ENCODE assay signal across 1 cellular context in the genomic region with DNA sequence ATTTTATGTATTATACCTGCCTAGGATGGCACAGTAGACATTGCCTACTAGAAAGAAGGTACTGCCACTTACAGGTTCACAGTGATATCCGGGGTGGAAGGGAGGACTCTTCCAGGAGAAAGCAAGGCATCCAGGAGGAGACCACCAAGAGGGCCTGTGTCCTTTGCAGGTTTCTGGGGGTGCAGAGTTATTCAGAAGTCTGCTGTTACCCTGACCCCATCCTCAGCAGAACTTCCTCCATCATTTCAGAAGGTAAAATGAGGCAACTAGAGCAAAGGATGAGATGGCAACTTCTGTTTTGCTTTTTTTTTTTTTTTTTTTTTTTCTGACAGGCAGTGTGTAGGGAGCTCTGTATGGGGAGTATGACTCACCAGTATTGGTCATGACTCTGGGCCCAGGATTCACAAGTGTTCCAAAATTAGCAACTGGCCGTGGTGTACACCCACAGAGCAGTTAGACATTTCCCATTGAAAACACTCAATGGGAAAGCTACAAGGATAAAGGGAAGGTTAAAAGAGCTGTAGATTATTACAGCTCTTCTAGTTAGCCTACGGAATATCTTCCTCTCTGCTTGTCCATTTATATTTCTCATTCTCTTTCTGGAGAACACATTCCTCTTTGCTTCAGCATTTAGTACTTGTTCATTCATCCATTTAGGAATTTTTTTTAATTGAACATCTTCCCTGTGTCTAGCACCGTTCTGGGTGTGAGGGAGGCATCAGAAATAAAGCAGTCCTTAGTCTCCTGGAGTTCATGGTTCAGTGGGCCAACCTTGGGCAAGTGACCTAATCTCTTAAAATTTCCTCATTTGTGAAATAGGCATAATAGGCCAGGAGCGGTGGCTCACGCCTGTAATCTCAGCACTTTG.
A peak's percentile ranks its signal among the peaks of the same experiment; 100 is the strongest.
TF ChIP-seq lines count a peak whose summit lies in the region.

No MANE protein-coding gene starts in this region.

TF ChIP-seq in HEK293, 187 proteins besides CTCF, POLR2A, EP300 and RAD21 (continued from another document):
- TF ChIP-seq, protein P1, sequence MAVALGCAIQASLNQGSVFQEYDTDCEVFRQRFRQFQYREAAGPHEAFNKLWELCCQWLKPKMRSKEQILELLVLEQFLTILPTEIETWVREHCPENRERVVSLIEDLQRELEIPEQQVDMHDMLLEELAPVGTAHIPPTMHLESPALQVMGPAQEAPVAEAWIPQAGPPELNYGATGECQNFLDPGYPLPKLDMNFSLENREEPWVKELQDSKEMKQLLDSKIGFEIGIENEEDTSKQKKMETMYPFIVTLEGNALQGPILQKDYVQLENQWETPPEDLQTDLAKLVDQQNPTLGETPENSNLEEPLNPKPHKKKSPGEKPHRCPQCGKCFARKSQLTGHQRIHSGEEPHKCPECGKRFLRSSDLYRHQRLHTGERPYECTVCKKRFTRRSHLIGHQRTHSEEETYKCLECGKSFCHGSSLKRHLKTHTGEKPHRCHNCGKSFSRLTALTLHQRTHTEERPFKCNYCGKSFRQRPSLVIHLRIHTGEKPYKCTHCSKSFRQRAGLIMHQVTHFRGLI (tag by site-specific recombination; IDR thresholded peaks at IDR 0.05) = no peak
- TF ChIP-seq ZNF121 (tag by site-specific recombination; IDR thresholded peaks at IDR 0.05) (no peak), ZNF629 (tag by site-specific recombination; IDR thresholded peaks at IDR 0.05) (peak; percentile 52; the same call in 1 of the 2 replicates), ZFP69B (tag by site-specific recombination; IDR thresholded peaks at IDR 0.05) (peak; percentile 93), ZNF639 (tag by site-specific recombination; IDR thresholded peaks at IDR 0.05) (no peak), ZNF133 (tag by site-specific recombination; IDR thresholded peaks at IDR 0.05) (no peak), ZNF335 (tag by site-specific recombination; conservative IDR thresholded peaks at IDR 0.05) (peak; percentile 100), ZFP37 (tag by site-specific recombination; IDR thresholded peaks at IDR 0.05) (no peak), ZNF830 (tag by site-specific recombination; IDR thresholded peaks at IDR 0.05; ENCODE audit: low read depth) (no peak), ZNF214 (tag by site-specific recombination; IDR thresholded peaks at IDR 0.05; ENCODE audit: borderline replicate concordance) (no peak), ZNF433 (tag by site-specific recombination; IDR thresholded peaks at IDR 0.05; ENCODE audit: low read depth) (no peak), ZNF792 (tag by site-specific recombination; IDR thresholded peaks at IDR 0.05) (no peak), ZNF600 (tag by site-specific recombination; IDR thresholded peaks at IDR 0.05) (0 out of 2 replicates have a peak, but pooled peaks have one; percentile 20), ZBTB21 (tag by site-specific recombination; IDR thresholded peaks at IDR 0.05) (no peak), HOXC10 (CRISPR knock-in tag; IDR thresholded peaks at IDR 0.05) (no peak), ZNF404 (tag by site-specific recombination; IDR thresholded peaks at IDR 0.05) (no peak), ZNF324 (tag by site-specific recombination; IDR thresholded peaks at IDR 0.05) (0 out of 2 replicates have a peak, but pooled peaks have one; percentile 55), ZNF692 (tag by site-specific recombination; IDR thresholded peaks at IDR 0.05) (peak; percentile 95), ZIC2 (tag by site-specific recombination; IDR thresholded peaks at IDR 0.05) (0 out of 2 replicates have a peak, but pooled peaks have one; percentile 10), OVOL3 (tag by site-specific recombination; IDR thresholded peaks at IDR 0.05) (no peak), SCRT2 (tag by site-specific recombination; IDR thresholded peaks at IDR 0.05) (no peak), ZNF701 (tag by site-specific recombination; IDR thresholded peaks at IDR 0.05) (no peak), HOXD13 (CRISPR knock-in tag; IDR thresholded peaks at IDR 0.05; ENCODE audit: borderline replicate concordance) (no peak), ZNF366 (tag by site-specific recombination; conservative IDR thresholded peaks at IDR 0.05) (0 out of 2 replicates have a peak, but pooled peaks have one; percentile 11), ZNF140 (tag by site-specific recombination; IDR thresholded peaks at IDR 0.05) (no peak), ZNF76 (tag by site-specific recombination; IDR thresholded peaks at IDR 0.05; ENCODE audit: borderline replicate concordance, low read depth) (no peak), ZNF114 (tag by site-specific recombination; IDR thresholded peaks at IDR 0.05) (no peak), ZNF580 (tag by site-specific recombination; IDR thresholded peaks at IDR 0.05) (no peak), ZNF501 (tag by site-specific recombination; IDR thresholded peaks at IDR 0.05) (no peak), ZNF664 (tag by site-specific recombination; IDR thresholded peaks at IDR 0.05) (no peak), ZEB2 (tag by site-specific recombination; IDR thresholded peaks at IDR 0.05) (peak; percentile 45), ZNF350 (tag by site-specific recombination; IDR thresholded peaks at IDR 0.05) (no peak), ZNF610 (tag by site-specific recombination; IDR thresholded peaks at IDR 0.05; ENCODE audit: borderline replicate concordance) (no peak), ZNF37A (tag by site-specific recombination; IDR thresholded peaks at IDR 0.05) (no peak), ZNF473 (tag by site-specific recombination; IDR thresholded peaks at IDR 0.05) (no peak), ZNF202 (tag by site-specific recombination; IDR thresholded peaks at IDR 0.05; ENCODE audit: borderline replicate concordance) (no peak), PRDM10 (tag by site-specific recombination; IDR thresholded peaks at IDR 0.05) (peak; percentile 48; the same call in 1 of the 2 replicates), EGR2 (tag by site-specific recombination; IDR thresholded peaks at IDR 0.05; ENCODE audit: low read depth) (peak; percentile 55), ZNF518A (tag by site-specific recombination; conservative IDR thresholded peaks at IDR 0.05; ENCODE audit: low read depth) (no peak), ZNF391 (tag by site-specific recombination; IDR thresholded peaks at IDR 0.05; ENCODE audit: borderline replicate concordance, low read depth) (no peak), ZNF596 (tag by site-specific recombination; IDR thresholded peaks at IDR 0.05) (no peak), ZNF776 (tag by site-specific recombination; IDR thresholded peaks at IDR 0.05; ENCODE audit: borderline replicate concordance) (no peak)
- TF ChIP-seq, protein P2, sequence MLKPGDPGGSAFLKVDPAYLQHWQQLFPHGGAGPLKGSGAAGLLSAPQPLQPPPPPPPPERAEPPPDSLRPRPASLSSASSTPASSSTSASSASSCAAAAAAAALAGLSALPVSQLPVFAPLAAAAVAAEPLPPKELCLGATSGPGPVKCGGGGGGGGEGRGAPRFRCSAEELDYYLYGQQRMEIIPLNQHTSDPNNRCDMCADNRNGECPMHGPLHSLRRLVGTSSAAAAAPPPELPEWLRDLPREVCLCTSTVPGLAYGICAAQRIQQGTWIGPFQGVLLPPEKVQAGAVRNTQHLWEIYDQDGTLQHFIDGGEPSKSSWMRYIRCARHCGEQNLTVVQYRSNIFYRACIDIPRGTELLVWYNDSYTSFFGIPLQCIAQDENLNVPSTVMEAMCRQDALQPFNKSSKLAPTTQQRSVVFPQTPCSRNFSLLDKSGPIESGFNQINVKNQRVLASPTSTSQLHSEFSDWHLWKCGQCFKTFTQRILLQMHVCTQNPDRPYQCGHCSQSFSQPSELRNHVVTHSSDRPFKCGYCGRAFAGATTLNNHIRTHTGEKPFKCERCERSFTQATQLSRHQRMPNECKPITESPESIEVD (tag by site-specific recombination; IDR thresholded peaks at IDR 0.05) = no peak
- TF ChIP-seq, protein P3, sequence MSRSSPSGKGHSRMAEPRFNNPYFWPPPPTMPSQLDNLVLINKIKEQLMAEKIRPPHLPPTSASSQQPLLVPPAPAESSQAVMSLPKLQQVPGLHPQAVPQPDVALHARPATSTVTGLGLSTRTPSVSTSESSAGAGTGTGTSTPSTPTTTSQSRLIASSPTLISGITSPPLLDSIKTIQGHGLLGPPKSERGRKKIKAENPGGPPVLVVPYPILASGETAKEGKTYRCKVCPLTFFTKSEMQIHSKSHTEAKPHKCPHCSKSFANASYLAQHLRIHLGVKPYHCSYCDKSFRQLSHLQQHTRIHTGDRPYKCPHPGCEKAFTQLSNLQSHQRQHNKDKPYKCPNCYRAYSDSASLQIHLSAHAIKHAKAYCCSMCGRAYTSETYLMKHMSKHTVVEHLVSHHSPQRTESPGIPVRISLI (tag by site-specific recombination; IDR thresholded peaks at IDR 0.05) = peak; percentile 86; the same call in 1 of the 2 replicates
TF ChIP-seq in HEK293: peak in this region for 16.
